Comparison of ENCODE assay signal across 24 cellular contexts in genomic region chr20:34552569-34552968, GRCh38. TPM values are rescaled to one million over a fixed set of nuclear protein-coding genes. Genes with fewer than 3 reads are reported as not detected.
DNase-seq lines count a peak whose midpoint lies in the region; ATAC-seq, FAIRE-seq and TF ChIP-seq lines count a peak whose summit lies in the region.
"Had no signal": no experiment of that assay in that cellular context is flagged by ENCODE, and none has a peak within 500 bp of the region (broad histone marks: within the 10 kb centered on the region; RNA-seq: fewer than 3 reads in every experiment).

No MANE protein-coding gene starts in this region.

- no peaks in the 10 kb centered on the region for H3K23me2 ChIP-seq in H9 (ENCODE audit: insufficient read length, low read depth, low read length, poor library complexity, severe bottlenecking)

- H3K4me3 Mint-ChIP-seq in central memory CD8-positive, alpha-beta T cell, result no peak overlapping the region
- H3K4me3 Mint-ChIP-seq in progenitor cell of endocrine pancreas (ENCODE audit: low read depth) (no peak overlapping the region), H9 (no peak overlapping the region)
- H3K4me3 Mint-ChIP-seq: CD8-positive, alpha-beta memory T cell had no signal

- peaks cover 1% of the 10 kb centered on the region for H3K36me3 Mint-ChIP-seq in central memory CD8-positive, alpha-beta T cell (ENCODE audit: insufficient read depth)
- H3K36me3 Mint-ChIP-seq in progenitor cell of endocrine pancreas (ENCODE audit: insufficient read depth), result no peaks in the 10 kb centered on the region
- H3K36me3 Mint-ChIP-seq in H9 (ENCODE audit: insufficient read depth in 1 of 3, low read depth in 3 of 3), result no peaks in the 10 kb centered on the region; a peak in 1 of 7 replicates
- H3K36me3 Mint-ChIP-seq: CD8-positive, alpha-beta memory T cell had no signal

- H3T11ph ChIP-seq in H9 (ENCODE audit: low read length), result no peak overlapping the region

- no peaks in the 10 kb centered on the region for H4K20me1 ChIP-seq in HepG2 (ENCODE audit: insufficient read depth, low read length)
- no peaks in the 10 kb centered on the region for H4K20me1 ChIP-seq in H9 (ENCODE audit: control insufficient read depth, insufficient read depth, insufficient read length)
- H4K20me1 ChIP-seq: BLaER1 had no signal

- H3K4me1 ChIP-seq in HepG2 (ENCODE audit: insufficient read depth, low read length) (peaks cover 24% of the 10 kb centered on the region), right lobe of liver (peaks cover 0 to 13% (median 0%) of the 10 kb centered on the region in 4 donors), H9 (ENCODE audit: insufficient read depth, low read length) (peaks cover 2% of the 10 kb centered on the region; the same call in 1 of the 2 replicates)
- H3K4me1 ChIP-seq: BLaER1 had no signal

- H2AK5ac ChIP-seq in H9 (ENCODE audit: insufficient read length, low read length), result no peak overlapping the region

- H2BK5ac ChIP-seq in H9 (ENCODE audit: insufficient read length, low read length), result no peak overlapping the region

- CTCF ChIA-PET in HepG2 (lab: Yijun Ruan, JAX; ENCODE audit: low intra/inter-chr PET ratio, low total read pairs), result no interaction called here

- ATAC-seq in HepG2 (no peak), right lobe of liver (no peak)
- no peak for ATAC-seq in central memory CD8-positive, alpha-beta T cell (replicated peaks; ENCODE audit: extremely low read depth, poor library complexity, severe bottlenecking)

- H2AFZ ChIP-seq in HepG2 (ENCODE audit: low read length) (no peak overlapping the region), H9 (ENCODE audit: low read length) (no peak overlapping the region)

- in situ Hi-C loops in HepG2 (cut with HindIII; ENCODE audit: extremely low pct_ligation_motif_present, low pct_unique_long_range_greater_than_20kb), result no loop called here

- H3K4me2 ChIP-seq in HepG2 (ENCODE audit: low read depth, low read length), result no peak overlapping the region
- H3K4me2 ChIP-seq in H9 (ENCODE audit: insufficient read depth, insufficient read length, low read length), result no peak overlapping the region
- H3K4me2 ChIP-seq: BLaER1 had no signal

- no peak for TF ChIP-seq CTCF in HepG2 (CRISPR knock-in tag; IDR thresholded peaks at IDR 0.05)
- TF ChIP-seq CTCF in right lobe of liver (IDR thresholded peaks at IDR 0.05), result no peak
- no peak for TF ChIP-seq CTCF in progenitor cell of endocrine pancreas (IDR thresholded peaks at IDR 0.05; ENCODE audit: unreplicated experiment)
- TF ChIP-seq CTCF in H9 (conservative IDR thresholded peaks at IDR 0.05), result no peak

- POLR2A ChIA-PET in HepG2 (lab: Yijun Ruan, JAX), result no interaction called here

- no peaks in the 10 kb centered on the region for H3K9me3 ChIP-seq in HepG2 (ENCODE audit: low read length)
- no peaks in the 10 kb centered on the region for H3K9me3 ChIP-seq in right lobe of liver
- no peaks in the 10 kb centered on the region for H3K9me3 ChIP-seq in H9 (ENCODE audit: control insufficient read depth, low read depth, low read length)
- H3K9me3 ChIP-seq: BLaER1, MG63, SJSA1 had no signal

- H3K79me1 ChIP-seq in H9 (ENCODE audit: insufficient read depth, low read depth, low read length, poor library complexity, severe bottlenecking), result no peaks in the 10 kb centered on the region

- no peak overlapping the region for H2BK12ac ChIP-seq in H9 (ENCODE audit: insufficient read length, low read depth, low read length)

- H3K79me2 ChIP-seq in HepG2 (ENCODE audit: insufficient read depth, low read length) (no peaks in the 10 kb centered on the region), H9 (ENCODE audit: insufficient read depth, low read length) (no peaks in the 10 kb centered on the region)

- H2BK120ac ChIP-seq in H9 (ENCODE audit: low read depth, low read length, poor library complexity, severe bottlenecking), result no peak overlapping the region

- peak overlapping the region; percentile 29 for H3K27ac Mint-ChIP-seq in central memory CD8-positive, alpha-beta T cell (ENCODE audit: low read depth)
- peak overlapping the region; percentile 5 for H3K27ac Mint-ChIP-seq in progenitor cell of endocrine pancreas
- no peak overlapping the region; a peak in 1 of 7 replicates for H3K27ac Mint-ChIP-seq in H9

- no peak for DNase-seq in HepG2 (ENCODE audit: low spot score)
- no peak for DNase-seq in right lobe of liver
- no peak for DNase-seq in central memory CD8-positive, alpha-beta T cell (ENCODE audit: low spot score in 2 of 2)
- DNase-seq in progenitor cell of endocrine pancreas (ENCODE audit: low spot score, unreplicated experiment), result no peak
- DNase-seq in HuH-7.5 (ENCODE audit: low spot score), result no peak
- no peak for DNase-seq in H9
- no peak for DNase-seq in NCI-H2081 (lab: John Stamatoyannopoulos, UW)
- DNase-seq: CD8-positive, alpha-beta memory T cell; DMS79 treated with DMSO at 0.1 percent for 48 hours; GF-D8; IMR-90; KG1; NCI-H1105 treated with DMSO at 0.1 percent for 48 hours; NCI-H2029; NCI-H446 treated with DMSO at 0.1 percent for 48 hours; NCI-H526; NCI-H82; NK-92 treated with Interleukin-12 subunit alpha and Interleukin-12 subunit beta, amount 100 ng/mL, for 24 hours; PC-3 had no signal

- no peak overlapping the region for H2BK15ac ChIP-seq in H9 (ENCODE audit: low read depth, low read length)

- H3K9me3 Mint-ChIP-seq in central memory CD8-positive, alpha-beta T cell, result no peaks in the 10 kb centered on the region
- H3K9me3 Mint-ChIP-seq in progenitor cell of endocrine pancreas (ENCODE audit: low read depth), result no peaks in the 10 kb centered on the region
- no peaks in the 10 kb centered on the region for H3K9me3 Mint-ChIP-seq in H9
- H3K9me3 Mint-ChIP-seq: CD8-positive, alpha-beta memory T cell had no signal

- H3K9ac ChIP-seq in HepG2 (ENCODE audit: insufficient read depth, low read depth, low read length) (no peak overlapping the region), H9 (ENCODE audit: extremely low read depth, insufficient read length, low read length) (no peak overlapping the region)
- H3K9ac ChIP-seq: BLaER1 had no signal

- H4K91ac ChIP-seq in H9 (ENCODE audit: insufficient read length, low read depth, low read length), result no peak overlapping the region

- no peak overlapping the region for H4K5ac ChIP-seq in H9 (ENCODE audit: insufficient read length, low read depth, low read length)

- H3K27me3 Mint-ChIP-seq in central memory CD8-positive, alpha-beta T cell, result no peaks in the 10 kb centered on the region
- H3K27me3 Mint-ChIP-seq in progenitor cell of endocrine pancreas (peaks cover 4% of the 10 kb centered on the region), H9 (ENCODE audit: low read depth) (peaks cover 6% of the 10 kb centered on the region)

- H3K23ac ChIP-seq in H9 (ENCODE audit: insufficient read length, low read depth, low read length), result no peak overlapping the region

- no peak overlapping the region for H2BK20ac ChIP-seq in H9 (ENCODE audit: low read depth, low read length, poor library complexity, severe bottlenecking)

- H3K4me1 Mint-ChIP-seq in central memory CD8-positive, alpha-beta T cell, result peaks cover 5% of the 10 kb centered on the region
- H3K4me1 Mint-ChIP-seq in progenitor cell of endocrine pancreas (ENCODE audit: low read depth), result peaks cover 10% of the 10 kb centered on the region
- H3K4me1 Mint-ChIP-seq in H9, result peaks cover 13 to 14% of the 10 kb centered on the region in 2 experiments

- TF ChIP-seq POLR2A in HepG2 (IDR thresholded peaks at IDR 0.05; ENCODE audit: insufficient read depth in 1 of 2, low read depth in 2 of 2, low read length in 2 of 2) (no peak), right lobe of liver (IDR thresholded peaks at IDR 0.05) (no peak)

- H3K14ac ChIP-seq in H9 (ENCODE audit: insufficient read depth, low read length), result no peak overlapping the region

- H4K8ac ChIP-seq in H9 (replicated peaks; ENCODE audit: insufficient read length, low read depth, low read length), result no peak overlapping the region

- H3K4me3 ChIP-seq in HepG2 (replicated peaks in 1 of 3; ENCODE audit: insufficient read depth in 1 of 3, low read depth in 2 of 3, low read length in 3 of 3), result no peak overlapping the region
- no peak overlapping the region for H3K4me3 ChIP-seq in right lobe of liver
- H3K4me3 ChIP-seq: BLaER1, MG63, SJSA1 had no signal

- FAIRE-seq in HepG2 (lab: Jason Lieb, UNC), result no peak
- FAIRE-seq: A204.1, GM12891 had no signal

- H3K18ac ChIP-seq in H9 (ENCODE audit: insufficient read length, low read depth, low read length), result no peak overlapping the region

- 83% methylated on average over 6 of the region's 6 CpGs for WGBS in HepG2 (ENCODE audit: low lambda C conversion rate)
- 98% methylated on average over 4 of the region's 6 CpGs for WGBS in right lobe of liver (ENCODE audit: insufficient coverage, low coverage, low lambda C conversion rate, missing lambda C conversion rate)
- no CpG with 5 or more reads among the region's 6 CpGs for WGBS in H9 (ENCODE audit: extremely low coverage, insufficient read length, low lambda C conversion rate)

- no peak overlapping the region for H3K4ac ChIP-seq in H9 (ENCODE audit: low read depth, low read length)

- BruUV-seq in HepG2 (replicated peaks; lab: Mats Ljungman, UMichigan), result no TSS peak

- H3K27me3 ChIP-seq in HepG2 (ENCODE audit: control insufficient read depth in 1 of 2, insufficient read depth in 2 of 2, low read length in 2 of 2) (no peaks in the 10 kb centered on the region), right lobe of liver (no peaks in the 10 kb centered on the region), H9 (ENCODE audit: insufficient read depth, low read length) (no peaks in the 10 kb centered on the region)
- H3K27me3 ChIP-seq: BLaER1, MG63, SJSA1 had no signal

- H3K27ac ChIP-seq in HepG2 (ENCODE audit: extremely low read length, insufficient read depth, low read length), result no peak overlapping the region
- H3K27ac ChIP-seq in right lobe of liver, result peak overlapping the region in 1 of 3 donors; percentile 66
- no peak overlapping the region for H3K27ac ChIP-seq in H9 (ENCODE audit: insufficient read length, low read depth, low read length)
- H3K27ac ChIP-seq: BLaER1, SJSA1 had no signal

- no peak overlapping the region for H3K56ac ChIP-seq in H9 (ENCODE audit: insufficient read length, low read depth, low read length)

- no peak for TF ChIP-seq EP300 in HepG2 (IDR thresholded peaks at IDR 0.05; ENCODE audit: low read depth in 2 of 2, low read length in 2 of 2)
- no peak for TF ChIP-seq EP300 in HepG2 (CRISPR knock-in tag; IDR thresholded peaks at IDR 0.05; ENCODE audit: borderline replicate concordance)

- no peaks in the 10 kb centered on the region for H3K36me3 ChIP-seq in HepG2 (replicated peaks in 1 of 2; ENCODE audit: control insufficient read depth in 1 of 2, insufficient read depth in 2 of 2, low read length in 2 of 2)
- no peaks in the 10 kb centered on the region for H3K36me3 ChIP-seq in right lobe of liver
- H3K36me3 ChIP-seq: BLaER1, MG63, SJSA1 had no signal

- intact Hi-C loops in HepG2 (cut with micrococcal nuclease; ENCODE audit: unreplicated experiment), result no loop called here
- intact Hi-C loops in right lobe of liver (cut with DNase I), result no loop called here

- TF ChIP-seq RAD21 in HepG2 (CRISPR knock-in tag; IDR thresholded peaks at IDR 0.05), result no peak

RNA-seq across cellular contexts. Expression of gene MAP1LC3A, which starts 5.9 kb away (rescaled TPM):
- total RNA-seq in HepG2 (2016; rRNA removed; fragmentation: Illumina TruSeq; extraction: Trizol), result not detected in 2 replicates
- not detected in 2 replicates for total RNA-seq in HepG2 (2016; cell fraction: cytosol; rRNA removed; fragmentation: Illumina TruSeq; extraction: Trizol; ENCODE audit: low read depth)
- total RNA-seq in HepG2 (2016; cell fraction: insoluble cytoplasmic fraction; rRNA removed; fragmentation: Illumina TruSeq; extraction: Trizol), result not detected in 2 replicates
- total RNA-seq in HepG2 (2016; cell fraction: membrane; rRNA removed; fragmentation: Illumina TruSeq; extraction: Trizol), result not detected in 2 replicates
- total RNA-seq in HepG2 (2016; cell fraction: nucleus; rRNA removed; fragmentation: Illumina TruSeq; extraction: Trizol), result not detected in 2 replicates
- not detected in 2 replicates for polyA plus RNA-seq in HepG2 (2011; rRNA removed)
- polyA plus RNA-seq in HepG2 (2011; cell fraction: cytosol; rRNA removed), result not detected in 2 replicates
- polyA plus RNA-seq in HepG2 (2011; cell fraction: nucleus; rRNA removed), result 0.17 TPM in 1 of 2 replicates, not detected in the other
- not detected in 2 replicates for polyA plus RNA-seq in HepG2 (2012)
- polyA plus RNA-seq in HepG2 (2016; cell fraction: cytosol; fragmentation: Illumina TruSeq; extraction: Trizol; ENCODE audit: low read depth), result not detected in 2 replicates
- polyA plus RNA-seq in HepG2 (2016; cell fraction: insoluble cytoplasmic fraction; fragmentation: Illumina TruSeq; extraction: Trizol; ENCODE audit: low read depth), result not detected in 2 replicates
- not detected in 2 replicates for polyA plus RNA-seq in HepG2 (2016; cell fraction: membrane; fragmentation: Illumina TruSeq; extraction: Trizol; ENCODE audit: low read depth)
- not detected in 2 replicates for polyA plus RNA-seq in HepG2 (2016; cell fraction: nucleus; fragmentation: Illumina TruSeq; extraction: Trizol; ENCODE audit: insufficient read depth, low read depth)
- polyA minus RNA-seq in HepG2 (2011; rRNA and poly(A)+ RNA removed; ENCODE audit: low replicate concordance), result not detected in 2 replicates
- not detected in 2 replicates for polyA minus RNA-seq in HepG2 (2011; cell fraction: cytosol; rRNA and poly(A)+ RNA removed)
- polyA minus RNA-seq in HepG2 (2011; cell fraction: nucleus; rRNA and poly(A)+ RNA removed), result not detected in 2 replicates
- total RNA-seq in right lobe of liver, result 10 to 100 TPM; 14.4 to 39.6 (median 26.3) TPM
- total RNA-seq in progenitor cell of endocrine pancreas, result 43.8 and 52.8 TPM in 2 replicates
- total RNA-seq in H9 (2021), result 24.3 and 25.9 TPM in 2 replicates

RNA-seq across cellular contexts. Expression of gene DYNLRB1, which starts 36.3 kb away (rescaled TPM):
- 140 and 151 TPM in 2 replicates for total RNA-seq in HepG2 (2016; rRNA removed; fragmentation: Illumina TruSeq; extraction: Trizol)
- total RNA-seq in HepG2 (2016; cell fraction: cytosol; rRNA removed; fragmentation: Illumina TruSeq; extraction: Trizol; ENCODE audit: low read depth), result 70.8 and 95.6 TPM in 2 replicates
- total RNA-seq in HepG2 (2016; cell fraction: insoluble cytoplasmic fraction; rRNA removed; fragmentation: Illumina TruSeq; extraction: Trizol), result 132 and 137 TPM in 2 replicates
- 86.4 and 104 TPM in 2 replicates for total RNA-seq in HepG2 (2016; cell fraction: membrane; rRNA removed; fragmentation: Illumina TruSeq; extraction: Trizol)
- 52.8 and 64.0 TPM in 2 replicates for total RNA-seq in HepG2 (2016; cell fraction: nucleus; rRNA removed; fragmentation: Illumina TruSeq; extraction: Trizol)
- polyA plus RNA-seq in HepG2 (2011; rRNA removed), result 244 and 285 TPM in 2 replicates
- 208 and 234 TPM in 2 replicates for polyA plus RNA-seq in HepG2 (2011; cell fraction: cytosol; rRNA removed)
- polyA plus RNA-seq in HepG2 (2011; cell fraction: nucleus; rRNA removed), result 71.4 and 86.5 TPM in 2 replicates
- 331 and 366 TPM in 2 replicates for polyA plus RNA-seq in HepG2 (2012)
- polyA plus RNA-seq in HepG2 (2016; cell fraction: cytosol; fragmentation: Illumina TruSeq; extraction: Trizol; ENCODE audit: low read depth), result 170 and 195 TPM in 2 replicates
- polyA plus RNA-seq in HepG2 (2016; cell fraction: insoluble cytoplasmic fraction; fragmentation: Illumina TruSeq; extraction: Trizol; ENCODE audit: low read depth), result 370 and 446 TPM in 2 replicates
- 217 and 229 TPM in 2 replicates for polyA plus RNA-seq in HepG2 (2016; cell fraction: membrane; fragmentation: Illumina TruSeq; extraction: Trizol; ENCODE audit: low read depth)
- 196 and 204 TPM in 2 replicates for polyA plus RNA-seq in HepG2 (2016; cell fraction: nucleus; fragmentation: Illumina TruSeq; extraction: Trizol; ENCODE audit: insufficient read depth, low read depth)
- polyA minus RNA-seq in HepG2 (2011; rRNA and poly(A)+ RNA removed; ENCODE audit: low replicate concordance), result 201 and 224 TPM in 2 replicates
- 65.3 and 87.8 TPM in 2 replicates for polyA minus RNA-seq in HepG2 (2011; cell fraction: cytosol; rRNA and poly(A)+ RNA removed)
- 48.7 and 54.5 TPM in 2 replicates for polyA minus RNA-seq in HepG2 (2011; cell fraction: nucleus; rRNA and poly(A)+ RNA removed)
- 10 to 100 TPM; 34.8 to 84.3 (median 42.7) TPM for total RNA-seq in right lobe of liver
- 185 and 208 TPM in 2 replicates for total RNA-seq in progenitor cell of endocrine pancreas
- total RNA-seq in H9 (2021), result 200 and 209 TPM in 2 replicates

Comparison
In these comparisons a context has a peak if more than half of its experiments do, and no peak if none do; other contexts are left out.
1. RNA of gene MAP1LC3A, which starts 5.9 kb away (total RNA-seq): 43.8 to 52.8 TPM in progenitor cell of endocrine pancreas, 14.4 to 39.6 TPM in right lobe of liver and 24.3 to 25.9 TPM in H9; not detected in HepG2; every median in the first group is over 10 times any median in the second.
2. H3K27ac Mint-ChIP-seq: peak in central memory CD8-positive, alpha-beta T cell (single experiment) and progenitor cell of endocrine pancreas (single experiment); none in H9 (0 of 3).